8 cellular contexts compared by ENCODE assay signal in the genomic region with DNA sequence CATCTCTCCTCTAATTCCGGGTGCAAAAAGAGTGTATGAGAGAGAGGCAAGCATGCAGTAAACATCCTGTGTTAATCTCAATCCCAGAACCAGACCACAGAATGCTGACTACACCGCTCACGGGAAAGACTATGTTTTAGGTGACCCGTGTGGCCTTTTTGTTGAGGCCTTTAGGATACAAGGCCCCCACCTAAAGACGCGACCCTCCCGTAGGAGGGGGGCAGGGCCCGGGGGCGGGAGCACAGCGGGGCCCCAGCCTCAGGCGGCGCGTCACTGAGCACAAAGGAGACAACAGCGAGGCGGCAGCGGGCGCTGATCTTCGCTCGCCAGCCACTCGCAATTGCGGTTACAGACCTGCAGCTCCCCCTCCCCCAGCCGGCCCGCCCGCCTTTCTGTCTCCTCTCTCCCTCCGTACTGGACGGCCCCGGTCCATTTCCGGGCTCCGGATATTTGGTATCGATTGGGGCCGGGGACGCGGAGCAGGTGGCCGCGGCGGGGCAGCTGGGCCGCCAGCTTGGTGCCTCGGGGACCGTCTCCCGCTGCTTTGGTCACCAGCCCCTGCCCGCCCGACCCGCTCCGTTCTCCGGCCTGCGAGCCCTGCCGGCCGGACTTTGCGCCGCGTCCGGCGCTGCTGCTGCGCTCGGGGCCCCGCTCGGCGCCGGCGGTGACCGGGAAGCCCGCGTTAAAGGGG. TPM values are rescaled to one million over a fixed set of nuclear protein-coding genes. Genes with fewer than 3 reads are reported as not detected.
DNase-seq lines count a peak whose midpoint lies in the region; ATAC-seq and TF ChIP-seq lines count a peak whose summit lies in the region.

A gene with protein sequence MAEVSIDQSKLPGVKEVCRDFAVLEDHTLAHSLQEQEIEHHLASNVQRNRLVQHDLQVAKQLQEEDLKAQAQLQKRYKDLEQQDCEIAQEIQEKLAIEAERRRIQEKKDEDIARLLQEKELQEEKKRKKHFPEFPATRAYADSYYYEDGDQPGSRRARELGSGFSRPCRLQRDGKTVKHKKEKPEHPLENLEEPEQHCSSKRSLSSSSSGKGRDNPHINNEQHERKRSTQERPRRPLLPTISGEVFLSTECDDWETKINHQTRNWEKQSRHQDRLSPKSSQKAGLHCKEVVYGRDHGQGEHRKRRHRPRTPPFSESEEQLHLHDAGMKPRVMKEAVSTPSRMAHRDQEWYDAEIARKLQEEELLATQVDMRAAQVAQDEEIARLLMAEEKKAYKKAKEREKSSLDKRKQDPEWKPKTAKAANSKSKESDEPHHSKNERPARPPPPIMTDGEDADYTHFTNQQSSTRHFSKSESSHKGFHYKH (plus strand): TSS at position 432 of the 691 bp plus-strand sequence. CDS start 281 bp downstream, outside the sequence.

- H3K27ac ChIP-seq in left ventricle myocardium inferior (replicated peaks): peak within 1 kb of the TSS; percentile 96

- peaks cover 58% of the 10 kb centered on the region for H3K4me1 ChIP-seq in left ventricle myocardium inferior

- intact Hi-C loops in left ventricle myocardium inferior (cut with micrococcal nuclease) (no loop called here), posterior cingulate gyrus (cut with DNase I) (no loop called here)

- in situ Hi-C loops in GM13977 (cut with MboI; ENCODE audit: low pct_unique_long_range_greater_than_20kb, low sequenced_read_pairs, unreplicated experiment): no loop called here

- H3K4me3 ChIP-seq in NB4 (ENCODE audit: low read depth, low read length) (peak within 1 kb of the TSS; percentile 65), left ventricle myocardium inferior (peak within 1 kb of the TSS; percentile 94)

- no peaks in the 10 kb centered on the region for H3K36me3 ChIP-seq in left ventricle myocardium inferior

- DNase-seq in GM13977 (ENCODE audit: low spot score) (peak; percentile 88), NB4 (ENCODE audit: low read depth) (peak; percentile 79), anterior cingulate cortex (lab: John Stamatoyannopoulos, UW) (peak in 57 of 58 donors; percentile 19 to 84 (median 70)), left ventricle myocardium inferior (peak; percentile 91), posterior cingulate gyrus (peak; percentile 76 to 96 (median 79)), cortex of kidney (lab: John Stamatoyannopoulos, UW) (no peak)

- peak; percentile 38 for TF ChIP-seq POLR2A in NB4 (IDR thresholded peaks at IDR 0.05; ENCODE audit: extremely low read depth, insufficient read length)

- peak; percentile 77 for ATAC-seq in HG02588 (IDR thresholded peaks at IDR 0.05; ENCODE audit: unreplicated experiment)
- peak; percentile 82 for ATAC-seq in SK-N-SH treated with all-trans-retinoic acid at 6 μM for 48 hours

- H3K27me3 ChIP-seq in left ventricle myocardium inferior (ENCODE audit: low read depth): no peaks in the 10 kb centered on the region

- no peaks in the 10 kb centered on the region for H3K9me3 ChIP-seq in left ventricle myocardium inferior (replicated peaks)

- TF ChIP-seq CTCF in GM13977 (IDR thresholded peaks at IDR 0.05; ENCODE audit: extremely low read depth, insufficient read depth, missing control alignments) (peak; percentile 14), NB4 (IDR thresholded peaks at IDR 0.05; ENCODE audit: low read depth, low read length) (no peak), left ventricle myocardium inferior (IDR thresholded peaks at IDR 0.05; ENCODE audit: borderline replicate concordance) (peak; percentile 17)

TF ChIP-seq in SK-N-SH treated with all-trans-retinoic acid at 6 μM for 48 hours, 23 proteins besides CTCF, POLR2A, EP300 and RAD21:
- TF ChIP-seq PPARA (CRISPR knock-in tag; IDR thresholded peaks at IDR 0.05; ENCODE audit: borderline replicate concordance): no peak
- TF ChIP-seq GLIS3 (CRISPR knock-in tag; IDR thresholded peaks at IDR 0.05): peak; percentile 15; the same call in 1 of the 2 replicates
- TF ChIP-seq, protein P1, sequence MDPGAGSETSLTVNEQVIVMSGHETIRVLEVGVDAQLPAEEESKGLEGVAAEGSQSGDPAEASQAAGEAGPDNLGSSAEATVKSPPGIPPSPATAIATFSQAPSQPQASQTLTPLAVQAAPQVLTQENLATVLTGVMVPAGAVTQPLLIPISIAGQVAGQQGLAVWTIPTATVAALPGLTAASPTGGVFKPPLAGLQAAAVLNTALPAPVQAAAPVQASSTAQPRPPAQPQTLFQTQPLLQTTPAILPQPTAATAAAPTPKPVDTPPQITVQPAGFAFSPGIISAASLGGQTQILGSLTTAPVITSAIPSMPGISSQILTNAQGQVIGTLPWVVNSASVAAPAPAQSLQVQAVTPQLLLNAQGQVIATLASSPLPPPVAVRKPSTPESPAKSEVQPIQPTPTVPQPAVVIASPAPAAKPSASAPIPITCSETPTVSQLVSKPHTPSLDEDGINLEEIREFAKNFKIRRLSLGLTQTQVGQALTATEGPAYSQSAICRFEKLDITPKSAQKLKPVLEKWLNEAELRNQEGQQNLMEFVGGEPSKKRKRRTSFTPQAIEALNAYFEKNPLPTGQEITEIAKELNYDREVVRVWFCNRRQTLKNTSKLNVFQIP (CRISPR knock-in tag; IDR thresholded peaks at IDR 0.05; ENCODE audit: borderline replicate concordance, low read depth): peak; percentile 51; the same call in 1 of the 2 replicates

RNA-seq across cellular contexts. Expression of the gene that starts here (rescaled TPM):
- 52.1 TPM for total RNA-seq in left ventricle myocardium inferior
